ENCODE assay signal across 9 cellular contexts in genomic region chr6:119445666-119446622, GRCh38.
DNase-seq lines count a peak whose midpoint lies in the region; ATAC-seq and TF ChIP-seq lines count a peak whose summit lies in the region.
"Had no signal": no experiment of that assay in that cellular context is flagged by ENCODE, and none has a peak within 500 bp of the region (broad histone marks: within the 10 kb centered on the region; RNA-seq: fewer than 3 reads in every experiment).

No MANE protein-coding gene starts in this region.

- H3K27me3 ChIP-seq in BLaER1 treated with 17β-estradiol and CSF1 and Interleukin-3, amounts not matched to agents 10 nM and 100 nM: no peaks in the 10 kb centered on the region
- no peaks in the 10 kb centered on the region for H3K27me3 ChIP-seq in esophagus squamous epithelium

- in situ Hi-C loops in astrocyte of the cerebellum (cut with HindIII; ENCODE audit: low sequenced_read_pairs): no loop called here

- H3K27ac ChIP-seq in BLaER1 treated with 17β-estradiol and CSF1 and Interleukin-3, amounts not matched to agents 10 nM and 100 nM: peak overlapping the region in 8 of 11 experiments; percentile 6 to 91 (median 44); a peak in 11 of 22 replicates
- peak overlapping the region; percentile 25 for H3K27ac ChIP-seq in mesodermal cell (ENCODE audit: low read depth, low read length, severe bottlenecking)
- peak overlapping the region in 2 of 4 donors; percentile 43 to 77 for H3K27ac ChIP-seq in esophagus squamous epithelium

- TF ChIP-seq POLR2A in esophagus squamous epithelium (IDR thresholded peaks at IDR 0.05): no peak

- H3K36me3 ChIP-seq in BLaER1 treated with 17β-estradiol and CSF1 and Interleukin-3, amounts not matched to agents 10 nM and 100 nM: peaks cover 0 to 6% (median 0%) of the 10 kb centered on the region in 11 experiments; a peak in 2 of 22 replicates
- H3K36me3 ChIP-seq in mesodermal cell (ENCODE audit: control insufficient read depth, insufficient read depth, low read length) (no peaks in the 10 kb centered on the region), esophagus squamous epithelium (no peaks in the 10 kb centered on the region)

- DNase-seq in astrocyte of the cerebellum (ENCODE audit: low read depth) (peak; percentile 71), esophagus squamous epithelium (lab: John Stamatoyannopoulos, UW) (no peak), midbrain (lab: John Stamatoyannopoulos, UW) (no peak), NCI-H187 (lab: John Stamatoyannopoulos, UW) (no peak), NCI-H526 treated with DMSO at 0.1 percent for 48 hours (lab: John Stamatoyannopoulos, UW) (no peak)
- DNase-seq: NCI-H774 had no signal

- TF ChIP-seq CTCF in astrocyte of the cerebellum (IDR thresholded peaks at IDR 0.05; ENCODE audit: low read depth, low read length, missing control alignments) (no peak), esophagus squamous epithelium (IDR thresholded peaks at IDR 0.05) (no peak)

- ATAC-seq in HG02973 (IDR thresholded peaks at IDR 0.05; ENCODE audit: unreplicated experiment): peak; percentile 44

- H3K9ac ChIP-seq in BLaER1 treated with 17β-estradiol and CSF1 and Interleukin-3, amounts not matched to agents 10 nM and 100 nM: peak overlapping the region in 1 of 11 experiments; percentile 14; a peak in 2 of 22 replicates

- peaks cover 51 to 89% (median 64%) of the 10 kb centered on the region in 10 experiments for H3K4me1 ChIP-seq in BLaER1 treated with 17β-estradiol and CSF1 and Interleukin-3, amounts not matched to agents 10 nM and 100 nM
- H3K4me1 ChIP-seq in mesodermal cell (ENCODE audit: control insufficient read depth, insufficient read depth, low read length, poor library complexity, severe bottlenecking) (no peaks in the 10 kb centered on the region), esophagus squamous epithelium (peaks cover 0 to 16% (median 11%) of the 10 kb centered on the region in 3 donors)

- peak overlapping the region; percentile 19 to 76 (median 40); a peak in 20 of 22 replicates for H3K4me2 ChIP-seq in BLaER1 treated with 17β-estradiol and CSF1 and Interleukin-3, amounts not matched to agents 10 nM and 100 nM

- no peaks in the 10 kb centered on the region for H4K20me1 ChIP-seq in BLaER1 treated with 17β-estradiol and CSF1 and Interleukin-3, amounts not matched to agents 10 nM and 100 nM

- no peak overlapping the region for H3K4me3 ChIP-seq in BLaER1 treated with 17β-estradiol and CSF1 and Interleukin-3, amounts not matched to agents 10 nM and 100 nM
- H3K4me3 ChIP-seq in astrocyte of the cerebellum (ENCODE audit: low read depth, low read length) (no peak overlapping the region), mesodermal cell (ENCODE audit: extremely low read depth, insufficient read depth, low read length, poor library complexity, severe bottlenecking) (no peak overlapping the region), esophagus squamous epithelium (no peak overlapping the region)

- 84 to 90% methylated on average over 7 of the region's 7 CpGs for WGBS in mesodermal cell (ENCODE audit: insufficient coverage in 2 of 2), 2 experiments
- WGBS in esophagus squamous epithelium, 2 donors: 78 to 87% methylated on average over 7 of the region's 7 CpGs

- intact Hi-C loops in esophagus squamous epithelium (cut with DNase I): no loop called here

- H3K9me3 ChIP-seq in BLaER1 treated with 17β-estradiol and CSF1 and Interleukin-3, amounts not matched to agents 10 nM and 100 nM (replicated peaks in 1 of 11): peaks cover 6 to 58% (median 35%) of the 10 kb centered on the region in 11 experiments
- H3K9me3 ChIP-seq in mesodermal cell (ENCODE audit: control insufficient read depth, low read length): no peaks in the 10 kb centered on the region
- no peaks in the 10 kb centered on the region for H3K9me3 ChIP-seq in esophagus squamous epithelium
